28 cellular contexts compared by ENCODE assay signal in genomic region chr6:73528897-73529296, GRCh38.
"Had no signal": no experiment of that assay in that cellular context is flagged by ENCODE, and none has a peak within 500 bp of the region (broad histone marks: within the 10 kb centered on the region; RNA-seq: fewer than 3 reads in every experiment).

No MANE protein-coding gene starts in this region.

- ATAC-seq: esophagus mucosa; left lung; naive thymus-derived CD8-positive, alpha-beta T cell had no signal

- H3K9me3 Mint-ChIP-seq: activated CD4-positive, alpha-beta memory T cell treated with anti-CD3 and anti-CD28 coated beads for 36 hours; activated naive CD4-positive, alpha-beta T cell treated with anti-CD3 and anti-CD28 coated beads, Interleukin-2, amount 50 U/mL, for 24 hours; immature natural killer cell; naive thymus-derived CD8-positive, alpha-beta T cell; neural progenitor cell had no signal

- H3K27ac Mint-ChIP-seq: activated CD4-positive, alpha-beta memory T cell treated with anti-CD3 and anti-CD28 coated beads for 36 hours; activated naive CD4-positive, alpha-beta T cell treated with anti-CD3 and anti-CD28 coated beads, Interleukin-2, amount 50 U/mL, for 24 hours; brain; immature natural killer cell; neural progenitor cell; progenitor cell of endocrine pancreas had no signal

- DNase-seq: activated CD4-positive, alpha-beta memory T cell treated with anti-CD3 and anti-CD28 coated beads for 36 hours; activated CD4-positive, alpha-beta T cell treated with anti-CD3 and anti-CD28 coated beads for 48 hours; activated CD4-positive, CD25-positive, alpha-beta regulatory T cell; activated gamma-delta T cell treated with Interleukin-2 at 50 U/mL for 16 hours; activated T-cell treated with anti-CD3 and anti-CD28 coated beads, Interleukin-2, amount 50 U/mL, for 1 hour; aorta; dermis blood vessel endothelial cell; effector CD8-positive, alpha-beta T cell; foreskin melanocyte; immature natural killer cell; kidney glomerular epithelial cell; left lung; naive thymus-derived CD8-positive, alpha-beta T cell; retina; stimulated activated CD4-positive, alpha-beta T cell treated with anti-CD3 and anti-CD28 coated beads, Interleukin-12 subunit alpha, Interleukin-12 subunit beta, amount 100 ng/mL, for 4 hours; stimulated activated CD4-positive, alpha-beta T cell treated with anti-CD3 and anti-CD28 coated beads, Interleukin-4, amount 100 ng/mL, for 4 hours; stomach; T-helper 1 cell; uterus had no signal

- H3K4me1 Mint-ChIP-seq: brain, neural progenitor cell had no signal

- H3K4me3 ChIP-seq: hepatocyte, left lung, lung, neural progenitor cell, stomach, suprapubic skin, tibial nerve, uterus had no signal

- H3K27ac ChIP-seq: hepatocyte, left lung, neural progenitor cell, stomach, suprapubic skin, tibial nerve, uterus had no signal

- H3K36me3 ChIP-seq: left lung, neural progenitor cell, stomach, suprapubic skin, tibial nerve, uterus had no signal

- H3K27me3 ChIP-seq: hepatocyte, left lung, neural progenitor cell, stomach, suprapubic skin, tibial nerve, uterus had no signal

- H3K36me3 Mint-ChIP-seq: activated CD4-positive, alpha-beta memory T cell treated with anti-CD3 and anti-CD28 coated beads for 36 hours; brain; immature natural killer cell; neural progenitor cell had no signal

- H3K9me3 ChIP-seq: left lung, stomach, suprapubic skin, tibial nerve, uterus had no signal

- H3K27me3 Mint-ChIP-seq: activated CD4-positive, alpha-beta memory T cell treated with anti-CD3 and anti-CD28 coated beads for 36 hours; activated naive CD4-positive, alpha-beta T cell treated with anti-CD3 and anti-CD28 coated beads, Interleukin-2, amount 50 U/mL, for 24 hours; naive thymus-derived CD8-positive, alpha-beta T cell had no signal

- H3K4me3 Mint-ChIP-seq: activated CD4-positive, alpha-beta memory T cell treated with anti-CD3 and anti-CD28 coated beads for 36 hours; activated naive CD4-positive, alpha-beta T cell treated with anti-CD3 and anti-CD28 coated beads, Interleukin-2, amount 50 U/mL, for 24 hours; brain; immature natural killer cell; naive thymus-derived CD8-positive, alpha-beta T cell; neural progenitor cell had no signal

- H3K4me1 ChIP-seq: left lung, neural progenitor cell, uterus had no signal
